ENCODE assay signal across 17 cellular contexts in genomic region chr18:73556904-73557303, GRCh38.
DNase-seq lines count a peak whose midpoint lies in the region; ATAC-seq, FAIRE-seq and TF ChIP-seq lines count a peak whose summit lies in the region.
"Had no signal": no experiment of that assay in that cellular context is flagged by ENCODE, and none has a peak within 500 bp of the region (broad histone marks: within the 10 kb centered on the region; RNA-seq: fewer than 3 reads in every experiment).

No MANE protein-coding gene starts in this region.

- H3F3A ChIP-seq in neural progenitor cell (ENCODE audit: low read depth): peaks cover 4% of the 10 kb centered on the region

- no peaks in the 10 kb centered on the region for H4K20me1 ChIP-seq in mammary epithelial cell (ENCODE audit: insufficient read depth, low read length)
- H4K20me1 ChIP-seq in H1 (replicated peaks in 1 of 2; ENCODE audit: control insufficient read depth in 1 of 2, insufficient read depth in 2 of 2, low read length in 2 of 2): no peaks in the 10 kb centered on the region
- H4K20me1 ChIP-seq in neural progenitor cell (ENCODE audit: low read depth): no peaks in the 10 kb centered on the region
- H4K20me1 ChIP-seq: BLaER1 had no signal

- ATAC-seq in stimulated activated memory B cell treated with anti-CD40 and anti-IgM and Interleukin-4, amounts not matched to agents 10 μg/mL and 1 μg/mL and 100 μg/mL, for 72 hours: peak; percentile 53
- no peak for ATAC-seq in right cardiac atrium

- H3K4me2 ChIP-seq in mammary epithelial cell (ENCODE audit: insufficient read depth, low read depth, low read length) (no peak overlapping the region), H1 (ENCODE audit: insufficient read depth in 1 of 2, low read depth in 2 of 2, low read length in 2 of 2) (no peak overlapping the region), neural progenitor cell (no peak overlapping the region), mesendoderm (ENCODE audit: low read length) (no peak overlapping the region)
- H3K4me2 ChIP-seq: BLaER1 had no signal

- no peak overlapping the region for H4K5ac ChIP-seq in H1 (ENCODE audit: insufficient read length, low read depth, low read length)
- no peak overlapping the region for H4K5ac ChIP-seq in mesendoderm (ENCODE audit: low read length)

- intact Hi-C loops in mammary epithelial cell (cut with micrococcal nuclease) (no loop called here), MCF 10A (cut with micrococcal nuclease) (no loop called here), right cardiac atrium (cut with DNase I) (loop anchor here in 1 of 4 donors (10.0 kb wide), 1 partner anchor 58 kb away; no protein-coding TSS in a partner anchor), Calu3 (cut with micrococcal nuclease; ENCODE audit: unreplicated experiment) (no loop called here)

- H2AK5ac ChIP-seq in H1 (ENCODE audit: low read depth, low read length) (no peak overlapping the region), mesendoderm (ENCODE audit: low read length) (no peak overlapping the region)

- 38% methylated on average over 3 of the region's 4 CpGs for WGBS in mammary epithelial cell (ENCODE audit: low coverage, missing lambda C conversion rate)
- WGBS in H1 (ENCODE audit: extremely low coverage in 1 of 2, insufficient coverage in 1 of 2, insufficient read length in 1 of 2, insufficient replicate concordance in 2 of 2, low coverage in 1 of 2, low lambda C conversion rate in 2 of 2, missing lambda C conversion rate in 1 of 2), 2 experiments: 89% methylated on average over 4 of the region's 4 CpGs; no CpG with 5 or more reads in 1 of the 2 experiments
- 76% methylated on average over 4 of the region's 4 CpGs for WGBS in right cardiac atrium
- whole genome bisulfite sequencing in mesendoderm (ENCODE audit: extremely low coverage, insufficient coverage, low lambda C conversion rate): no CpG with 5 or more reads among the region's 4 CpGs

- DNase-seq in mammary epithelial cell (peak; percentile 21), MCF 10A (ENCODE audit: unreplicated experiment) (no peak), H1 (ENCODE audit: low read depth in 1 of 2, low spot score in 2 of 2) (no peak), neural progenitor cell (ENCODE audit: low spot score) (no peak), right cardiac atrium (no peak), mesendoderm (no peak), Calu3 (no peak)
- DNase-seq: 8988T; AML-193; Caco-2; CD8-positive, alpha-beta memory T cell; DMS53; GOT3 had no signal

- H3K23ac ChIP-seq in H1 (ENCODE audit: insufficient read length) (no peak overlapping the region), mesendoderm (ENCODE audit: low read length) (no peak overlapping the region)

- H3K9me3 ChIP-seq in mammary epithelial cell (replicated peaks; ENCODE audit: insufficient read depth, low read length) (no peaks in the 10 kb centered on the region), H1 (ENCODE audit: insufficient read depth in 2 of 2, low read depth in 1 of 2, low read length in 1 of 2) (no peaks in the 10 kb centered on the region), neural progenitor cell (ENCODE audit: low read depth) (no peaks in the 10 kb centered on the region), right cardiac atrium (ENCODE audit: control insufficient read depth, low read length) (no peaks in the 10 kb centered on the region)
- H3K9me3 ChIP-seq: BLaER1, Caco-2, HAP-1 had no signal

- no peak for TF ChIP-seq CTCF in mammary epithelial cell (conservative IDR thresholded peaks at IDR 0.05 in 1 of 2, IDR thresholded peaks at IDR 0.05 in 1 of 2; ENCODE audit: extremely low read depth in 1 of 2, insufficient read depth in 1 of 2, low read depth in 1 of 2, low read length in 2 of 2)
- TF ChIP-seq CTCF in MCF 10A (IDR thresholded peaks at IDR 0.05; ENCODE audit: unreplicated experiment): no peak
- TF ChIP-seq CTCF in H1 (IDR thresholded peaks at IDR 0.05; ENCODE audit: control extremely low read depth in 1 of 3, insufficient read depth in 1 of 3, low read depth in 1 of 3, low read length in 3 of 3): no peak
- TF ChIP-seq CTCF in neural progenitor cell (IDR thresholded peaks at IDR 0.05): no peak
- TF ChIP-seq CTCF in Calu3 (IDR thresholded peaks at IDR 0.05; ENCODE audit: unreplicated experiment): no peak

- dilution Hi-C loops in mammary epithelial cell (cut with HindIII; ENCODE audit: low sequenced_read_pairs): no loop called here

- H3K79me1 ChIP-seq in H1 (ENCODE audit: low read depth, low read length) (no peaks in the 10 kb centered on the region), mesendoderm (ENCODE audit: low read length) (no peaks in the 10 kb centered on the region)

- no peak overlapping the region for H2BK20ac ChIP-seq in H1 (ENCODE audit: low read length)

- no TSS peak for BruUV-seq in mammary epithelial cell (replicated peaks; lab: Mats Ljungman, UMichigan)
- no TSS peak for BruUV-seq in MCF 10A (replicated peaks; lab: Mats Ljungman, UMichigan)
- no TSS peak for BruUV-seq in Calu3 (replicated peaks; lab: Mats Ljungman, UMichigan)

- H3K9ac ChIP-seq in mammary epithelial cell (ENCODE audit: insufficient read depth, low read length) (no peak overlapping the region), H1 (replicated peaks in 1 of 4; ENCODE audit: extremely low read depth in 1 of 4, low read depth in 3 of 4, low read length in 3 of 4) (no peak overlapping the region), neural progenitor cell (no peak overlapping the region), mesendoderm (ENCODE audit: low read length) (no peak overlapping the region)
- H3K9ac ChIP-seq: BLaER1 had no signal

- H2AFZ ChIP-seq in mammary epithelial cell (ENCODE audit: low read depth, low read length) (peak overlapping the region; percentile 58), H1 (ENCODE audit: low read length) (peak overlapping the region; percentile 92), neural progenitor cell (replicated peaks) (peak overlapping the region; percentile 94)

- no peak overlapping the region for H2BK12ac ChIP-seq in H1 (ENCODE audit: low read depth, low read length)

- H3K27me3 Mint-ChIP-seq in MCF 10A (ENCODE audit: insufficient read depth, unreplicated experiment) (no peaks in the 10 kb centered on the region), neural progenitor cell (ENCODE audit: insufficient read depth, low read depth) (no peaks in the 10 kb centered on the region), Calu3 (ENCODE audit: unreplicated experiment) (no peaks in the 10 kb centered on the region)
- H3K27me3 Mint-ChIP-seq in stimulated activated memory B cell treated with anti-CD40 and anti-IgM and Interleukin-4, amounts not matched to agents 10 μg/mL and 1 μg/mL and 100 μg/mL, for 72 hours: no peaks in the 10 kb centered on the region
- H3K27me3 Mint-ChIP-seq: CD8-positive, alpha-beta memory T cell had no signal

- H4K8ac ChIP-seq in H1 (ENCODE audit: extremely low read depth, insufficient read depth, low read length) (no peak overlapping the region), mesendoderm (ENCODE audit: low read depth, low read length) (no peak overlapping the region)

- FAIRE-seq in H1 (lab: Jason Lieb, UNC): no peak
- FAIRE-seq: GM18507 had no signal

- H3K4me1 Mint-ChIP-seq in MCF 10A (ENCODE audit: insufficient read depth, unreplicated experiment) (no peaks in the 10 kb centered on the region), neural progenitor cell (no peaks in the 10 kb centered on the region), Calu3 (ENCODE audit: low read depth, unreplicated experiment) (peaks cover 10% of the 10 kb centered on the region)
- no peaks in the 10 kb centered on the region for H3K4me1 Mint-ChIP-seq in stimulated activated memory B cell treated with anti-CD40 and anti-IgM and Interleukin-4, amounts not matched to agents 10 μg/mL and 1 μg/mL and 100 μg/mL, for 72 hours
- H3K4me1 Mint-ChIP-seq: CD8-positive, alpha-beta memory T cell had no signal

- no peak overlapping the region for H3K56ac ChIP-seq in H1 (replicated peaks; ENCODE audit: insufficient read length, low read depth, low read length)
- no peak overlapping the region for H3K56ac ChIP-seq in mesendoderm (ENCODE audit: low read length)

- H3K36me3 Mint-ChIP-seq in MCF 10A (ENCODE audit: insufficient read depth, unreplicated experiment) (no peaks in the 10 kb centered on the region), neural progenitor cell (no peaks in the 10 kb centered on the region), Calu3 (ENCODE audit: insufficient read depth, unreplicated experiment) (no peaks in the 10 kb centered on the region)
- no peaks in the 10 kb centered on the region for H3K36me3 Mint-ChIP-seq in stimulated activated memory B cell treated with anti-CD40 and anti-IgM and Interleukin-4, amounts not matched to agents 10 μg/mL and 1 μg/mL and 100 μg/mL, for 72 hours
- H3K36me3 Mint-ChIP-seq: CD8-positive, alpha-beta memory T cell had no signal

- no peak overlapping the region for H2BK5ac ChIP-seq in H1 (ENCODE audit: low read depth, low read length)
- H2BK5ac ChIP-seq in mesendoderm (ENCODE audit: low read length): no peak overlapping the region

- no peaks in the 10 kb centered on the region for H3K36me3 ChIP-seq in mammary epithelial cell (ENCODE audit: insufficient read depth, low read length)
- H3K36me3 ChIP-seq in H1 (ENCODE audit: control insufficient read depth in 2 of 4, insufficient read depth in 4 of 4, low read length in 3 of 4): no peaks in the 10 kb centered on the region; a peak in 1 of 8 replicates
- H3K36me3 ChIP-seq in neural progenitor cell: no peaks in the 10 kb centered on the region
- H3K36me3 ChIP-seq in mesendoderm (ENCODE audit: control insufficient read depth, insufficient read depth, low read length): no peaks in the 10 kb centered on the region
- H3K36me3 ChIP-seq: BLaER1, HAP-1 had no signal

- no peak for TF ChIP-seq POLR2A in H1 (IDR thresholded peaks at IDR 0.05; ENCODE audit: control extremely low read depth in 1 of 2, low read depth in 2 of 2, low read length in 2 of 2)

- H3K27me3 ChIP-seq in mammary epithelial cell (ENCODE audit: insufficient read depth, low read length) (no peaks in the 10 kb centered on the region), H1 (replicated peaks in 1 of 4; ENCODE audit: control insufficient read depth in 3 of 4, extremely low read depth in 1 of 4, insufficient read depth in 3 of 4, low read length in 3 of 4) (no peaks in the 10 kb centered on the region), neural progenitor cell (no peaks in the 10 kb centered on the region), right cardiac atrium (ENCODE audit: control insufficient read depth, insufficient read depth) (no peaks in the 10 kb centered on the region), mesendoderm (ENCODE audit: insufficient read depth, low read length, poor library complexity) (no peaks in the 10 kb centered on the region)
- H3K27me3 ChIP-seq: BLaER1 had no signal

- no peaks in the 10 kb centered on the region for H3K4me1 ChIP-seq in mammary epithelial cell (ENCODE audit: insufficient read depth, low read length)
- H3K4me1 ChIP-seq in H1 (replicated peaks in 1 of 4; ENCODE audit: control insufficient read depth in 3 of 4, insufficient read depth in 4 of 4, low read length in 3 of 4): no peaks in the 10 kb centered on the region
- H3K4me1 ChIP-seq in neural progenitor cell: no peaks in the 10 kb centered on the region
- no peaks in the 10 kb centered on the region for H3K4me1 ChIP-seq in right cardiac atrium (ENCODE audit: control insufficient read depth, insufficient read depth, low read length)
- H3K4me1 ChIP-seq in mesendoderm (ENCODE audit: control insufficient read depth, low read depth, low read length): no peaks in the 10 kb centered on the region
- H3K4me1 ChIP-seq: BLaER1, Caco-2, HAP-1 had no signal

- in situ Hi-C loops in mammary epithelial cell (cut with MboI; ENCODE audit: low sequenced_read_pairs in 2 of 2): no loop called here

- POLR2A ChIA-PET in MCF 10A (lab: Yijun Ruan, JAX) (no interaction called here), H1 (lab: Charles Lee; ENCODE audit: partially characterized antibody) (no interaction called here)

- H3K23me2 ChIP-seq in H1 (ENCODE audit: low read depth, low read length): no peaks in the 10 kb centered on the region

- H2BK15ac ChIP-seq in H1 (ENCODE audit: low read length) (no peak overlapping the region), mesendoderm (replicated peaks; ENCODE audit: low read depth) (no peak overlapping the region)

- H3K18ac ChIP-seq in H1 (ENCODE audit: extremely low read depth, low read length) (no peak overlapping the region), mesendoderm (ENCODE audit: low read length) (no peak overlapping the region)

- no peak overlapping the region for H2BK120ac ChIP-seq in H1 (replicated peaks; ENCODE audit: low read depth, low read length)
- no peak overlapping the region for H2BK120ac ChIP-seq in mesendoderm (ENCODE audit: low read depth, low read length)

- H3K27ac ChIP-seq in mammary epithelial cell (ENCODE audit: insufficient read depth, low read depth, low read length) (no peak overlapping the region), H1 (ENCODE audit: low read depth, low read length) (no peak overlapping the region), neural progenitor cell (no peak overlapping the region), right cardiac atrium (ENCODE audit: low read length) (no peak overlapping the region), mesendoderm (ENCODE audit: low read depth, low read length) (no peak overlapping the region)
- H3K27ac ChIP-seq: BLaER1 had no signal

- H3K4me3 ChIP-seq in mammary epithelial cell (replicated peaks in 1 of 3; ENCODE audit: insufficient read depth in 1 of 3, low read depth in 2 of 3, low read length in 3 of 3): no peak overlapping the region
- no peak overlapping the region for H3K4me3 ChIP-seq in H1 (ENCODE audit: extremely low read depth in 1 of 4, insufficient read depth in 2 of 4, low read depth in 3 of 4, low read length in 4 of 4)
- H3K4me3 ChIP-seq in neural progenitor cell: no peak overlapping the region
- H3K4me3 ChIP-seq in right cardiac atrium (ENCODE audit: low read length): no peak overlapping the region
- no peak overlapping the region for H3K4me3 ChIP-seq in mesendoderm (ENCODE audit: low read length)
- H3K4me3 ChIP-seq: BLaER1, HAP-1 had no signal

- TF ChIP-seq EP300 in H1 (IDR thresholded peaks at IDR 0.05; ENCODE audit: borderline replicate concordance in 1 of 2, low read depth in 2 of 2, low read length in 2 of 2): no peak

- H3K4me3 Mint-ChIP-seq in MCF 10A (ENCODE audit: unreplicated experiment): no peak overlapping the region
- H3K4me3 Mint-ChIP-seq in neural progenitor cell: no peak overlapping the region
- H3K4me3 Mint-ChIP-seq in stimulated activated memory B cell treated with anti-CD40 and anti-IgM and Interleukin-4, amounts not matched to agents 10 μg/mL and 1 μg/mL and 100 μg/mL, for 72 hours: no peak overlapping the region
- H3K4me3 Mint-ChIP-seq in Calu3 (ENCODE audit: low read depth, unreplicated experiment): no peak overlapping the region
- H3K4me3 Mint-ChIP-seq: CD8-positive, alpha-beta memory T cell had no signal

- CTCF ChIA-PET in mammary epithelial cell (lab: Charles Lee; ENCODE audit: low non-redundant PET): no interaction called here
- CTCF ChIA-PET in MCF 10A (lab: Yijun Ruan, JAX): no interaction called here
- CTCF ChIA-PET in H1 (lab: Charles Lee; ENCODE audit: partially characterized antibody): interaction anchor here (0.9 kb wide), 1 partner anchor 23 kb away, joined by 3 read pairs; no protein-coding TSS in a partner anchor
- CTCF ChIA-PET in Calu3 (lab: Charles Lee): no interaction called here

- no peak for TF ChIP-seq RAD21 in H1 (IDR thresholded peaks at IDR 0.05 in 1 of 2, conservative IDR thresholded peaks at IDR 0.05 in 1 of 2; ENCODE audit: low read depth in 2 of 2, low read length in 2 of 2)

- no peaks in the 10 kb centered on the region for H3K79me2 ChIP-seq in mammary epithelial cell (ENCODE audit: insufficient read depth, low read length)
- no peaks in the 10 kb centered on the region for H3K79me2 ChIP-seq in H1 (ENCODE audit: control insufficient read depth in 1 of 2, insufficient read depth in 2 of 2, low read length in 2 of 2)
- H3K79me2 ChIP-seq in neural progenitor cell (ENCODE audit: low read depth): no peaks in the 10 kb centered on the region
- no peaks in the 10 kb centered on the region for H3K79me2 ChIP-seq in mesendoderm (ENCODE audit: control insufficient read depth, insufficient read depth, low read length)

- H3K27ac Mint-ChIP-seq in MCF 10A (ENCODE audit: low read depth, unreplicated experiment): no peak overlapping the region
- no peak overlapping the region for H3K27ac Mint-ChIP-seq in neural progenitor cell
- no peak overlapping the region for H3K27ac Mint-ChIP-seq in stimulated activated memory B cell treated with anti-CD40 and anti-IgM and Interleukin-4, amounts not matched to agents 10 μg/mL and 1 μg/mL and 100 μg/mL, for 72 hours
- no peak overlapping the region for H3K27ac Mint-ChIP-seq in Calu3 (ENCODE audit: unreplicated experiment)
- H3K27ac Mint-ChIP-seq: CD8-positive, alpha-beta memory T cell had no signal

- peak overlapping the region; percentile 80 for H4K91ac ChIP-seq in H1 (replicated peaks; ENCODE audit: insufficient read length, low read length)

- no peaks in the 10 kb centered on the region for H3K9me3 Mint-ChIP-seq in MCF 10A (ENCODE audit: unreplicated experiment)
- H3K9me3 Mint-ChIP-seq in neural progenitor cell: no peaks in the 10 kb centered on the region
- H3K9me3 Mint-ChIP-seq in stimulated activated memory B cell treated with anti-CD40 and anti-IgM and Interleukin-4, amounts not matched to agents 10 μg/mL and 1 μg/mL and 100 μg/mL, for 72 hours: peaks cover 3% of the 10 kb centered on the region
- no peaks in the 10 kb centered on the region for H3K9me3 Mint-ChIP-seq in Calu3 (ENCODE audit: low read depth, unreplicated experiment)

- H3K4ac ChIP-seq in H1 (replicated peaks; ENCODE audit: insufficient read length, low read depth, low read length) (no peak overlapping the region), mesendoderm (ENCODE audit: low read depth, low read length) (no peak overlapping the region)

- H3K14ac ChIP-seq in H1 (ENCODE audit: insufficient read length): no peak overlapping the region
